In the genomic region with DNA sequence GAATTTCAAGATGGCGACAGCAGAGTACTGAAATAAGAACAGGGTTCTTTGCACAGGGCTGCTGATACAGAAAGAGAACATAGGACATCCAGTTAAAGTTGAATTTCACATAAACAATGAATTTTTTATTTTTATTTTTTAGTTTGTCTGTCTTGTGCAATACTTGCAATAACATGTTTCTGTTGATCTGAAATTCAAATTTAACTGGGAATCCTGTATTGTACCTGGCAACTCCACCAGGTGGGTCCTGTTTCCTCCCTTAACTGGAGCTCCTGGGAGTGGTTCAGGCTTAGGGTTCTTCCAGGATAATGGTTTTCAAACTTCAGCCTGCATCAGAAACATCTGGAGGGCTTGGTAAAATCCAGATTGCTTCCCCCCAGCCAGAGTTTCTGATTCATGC, we compare ENCODE assay signal across 13 cellular contexts.
"Had no signal": no experiment of that assay in that cellular context is flagged by ENCODE, and none has a peak within 500 bp of the region (broad histone marks: within the 10 kb centered on the region; RNA-seq: fewer than 3 reads in every experiment).

No MANE protein-coding gene starts in this region.

- H3K36me3 ChIP-seq: colonic mucosa, esophagus muscularis mucosa, lower lobe of right lung, prostate gland, right atrium auricular region, thoracic aorta, transverse colon, upper lobe of right lung, uterus had no signal

- H3K27me3 ChIP-seq: colonic mucosa, esophagus muscularis mucosa, right atrium auricular region, transverse colon, upper lobe of right lung, uterus had no signal

- H3K9me3 ChIP-seq: colonic mucosa, esophagus muscularis mucosa, lower lobe of right lung, prostate gland, right atrium auricular region, thoracic aorta, transverse colon, upper lobe of right lung, uterus had no signal

- H3K27ac ChIP-seq: colonic mucosa, prostate gland, right atrium auricular region, thoracic aorta, upper lobe of right lung had no signal

- H3K4me3 ChIP-seq: colonic mucosa, esophagus muscularis mucosa, lower lobe of right lung, prostate gland, right atrium auricular region, thoracic aorta, transverse colon, upper lobe of right lung, uterus had no signal

- H3K4me3 Mint-ChIP-seq: dendritic cell treated with granulocyte-macrophage colony-stimulating factor and Interleukin-4, amounts not matched to agents 40 ng/mL and 50 ng/mL, for 4 days; naive thymus-derived CD8-positive, alpha-beta T cell; stimulated activated memory B cell treated with anti-CD40 and anti-IgM and Interleukin-4, amounts not matched to agents 10 μg/mL and 1 μg/mL and 100 μg/mL, for 72 hours had no signal

- ATAC-seq: stimulated activated memory B cell treated with anti-CD40 and anti-IgM and Interleukin-4, amounts not matched to agents 10 μg/mL and 1 μg/mL and 100 μg/mL, for 72 hours had no signal

- H3K9me3 Mint-ChIP-seq: dendritic cell treated with granulocyte-macrophage colony-stimulating factor and Interleukin-4, amounts not matched to agents 40 ng/mL and 50 ng/mL, for 4 days; naive thymus-derived CD8-positive, alpha-beta T cell; stimulated activated memory B cell treated with anti-CD40 and anti-IgM and Interleukin-4, amounts not matched to agents 10 μg/mL and 1 μg/mL and 100 μg/mL, for 72 hours had no signal

- H3K4me1 ChIP-seq: colonic mucosa, prostate gland had no signal

- H3K36me3 Mint-ChIP-seq: naive thymus-derived CD8-positive, alpha-beta T cell; stimulated activated memory B cell treated with anti-CD40 and anti-IgM and Interleukin-4, amounts not matched to agents 10 μg/mL and 1 μg/mL and 100 μg/mL, for 72 hours had no signal

- H3K27ac Mint-ChIP-seq: stimulated activated memory B cell treated with anti-CD40 and anti-IgM and Interleukin-4, amounts not matched to agents 10 μg/mL and 1 μg/mL and 100 μg/mL, for 72 hours had no signal

- DNase-seq: effector memory CD4-positive, alpha-beta T cell had no signal
